Comparison of ENCODE assay signal across 28 cellular contexts in the genomic region with DNA sequence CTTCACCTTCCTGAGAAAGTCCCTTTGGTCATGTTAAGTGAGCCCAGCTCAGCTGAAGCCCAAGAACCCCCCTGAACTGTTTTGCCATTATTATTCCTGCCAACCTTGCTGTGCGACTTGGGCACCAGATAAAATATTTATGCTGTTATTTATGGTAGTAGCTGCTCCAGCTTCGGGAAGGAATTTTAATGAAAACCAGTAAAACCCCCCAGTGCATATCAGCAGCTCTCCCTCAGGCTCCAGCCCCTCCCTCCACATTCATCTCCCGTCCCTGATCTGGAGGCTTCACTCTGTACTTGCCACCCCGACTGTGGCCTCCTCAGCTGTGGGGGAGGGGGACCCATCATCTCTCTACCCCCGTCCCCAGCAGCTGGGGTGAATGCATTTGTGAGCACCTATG. TPM values are rescaled to one million over a fixed set of nuclear protein-coding genes. Genes with fewer than 3 reads are reported as not detected.
"Had no signal": no experiment of that assay in that cellular context is flagged by ENCODE, and none has a peak within 500 bp of the region (broad histone marks: within the 10 kb centered on the region; RNA-seq: fewer than 3 reads in every experiment).

No MANE protein-coding gene starts in this region.

- H3K4me3 ChIP-seq: cardiac muscle cell had no signal

- H3K36me3 ChIP-seq: brain microvascular endothelial cell, cardiac muscle cell had no signal

- H3K36me3 Mint-ChIP-seq: WTC11 had no signal

- H3K27ac Mint-ChIP-seq: activated naive CD4-positive, alpha-beta T cell treated with anti-CD3 and anti-CD28 coated beads, Interleukin-2, amount 10 ng/mL, durations not matched to agents 7 days and 5 days; activated naive CD8-positive, alpha-beta T cell treated with anti-CD3 and anti-CD28 coated beads for 36 hours; T-helper 1 cell treated with Interleukin-12 subunit alpha and Interleukin-12 subunit beta and Interleukin-4 antibody, amounts not matched to agents 30 μg/mL and 1 μg/mL, for 36 hours; WTC11 had no signal

- H3K4me3 Mint-ChIP-seq: activated CD8-positive, alpha-beta T cell treated with anti-CD3 and anti-CD28 coated beads, Interleukin-2, amount 10 ng/mL, durations not matched to agents 7 days and 5 days; activated naive CD4-positive, alpha-beta T cell treated with anti-CD3 and anti-CD28 coated beads, Interleukin-2, amount 10 ng/mL, durations not matched to agents 7 days and 5 days; activated naive CD8-positive, alpha-beta T cell treated with anti-CD3 and anti-CD28 coated beads for 36 hours; T-helper 1 cell treated with Interleukin-12 subunit alpha and Interleukin-12 subunit beta and Interleukin-4 antibody, amounts not matched to agents 30 μg/mL and 1 μg/mL, for 36 hours; WTC11 had no signal

- H3K4me1 Mint-ChIP-seq: activated naive CD4-positive, alpha-beta T cell treated with anti-CD3 and anti-CD28 coated beads, Interleukin-2, amount 10 ng/mL, durations not matched to agents 7 days and 5 days; activated naive CD8-positive, alpha-beta T cell treated with anti-CD3 and anti-CD28 coated beads for 36 hours had no signal

- H3K27ac ChIP-seq: brain microvascular endothelial cell, cardiac muscle cell had no signal

- H3K9me3 Mint-ChIP-seq: T-helper 1 cell treated with Interleukin-12 subunit alpha and Interleukin-12 subunit beta and Interleukin-4 antibody, amounts not matched to agents 30 μg/mL and 1 μg/mL, for 36 hours had no signal

- ATAC-seq: activated CD8-positive, alpha-beta T cell treated with anti-CD3 and anti-CD28 coated beads, Interleukin-2, amount 10 ng/mL, durations not matched to agents 7 days and 5 days; Panc1; Right ventricle myocardium inferior; WTC11 had no signal

- H3K27me3 ChIP-seq: brain microvascular endothelial cell had no signal

- H3K27me3 Mint-ChIP-seq: activated naive CD4-positive, alpha-beta T cell treated with anti-CD3 and anti-CD28 coated beads, Interleukin-2, amount 10 ng/mL, durations not matched to agents 7 days and 5 days; activated naive CD8-positive, alpha-beta T cell treated with anti-CD3 and anti-CD28 coated beads for 36 hours had no signal

- DNase-seq: activated CD4-positive, alpha-beta T cell treated with anti-CD3 and anti-CD28 coated beads for 48 hours; activated CD4-positive, alpha-beta T cell treated with anti-CD3 and anti-CD28 coated beads, Interleukin-2, amount 50 U/mL, for 4 hours; activated CD4-positive, CD25-positive, alpha-beta regulatory T cell treated with anti-CD3 and anti-CD28 coated beads, Interleukin-2, amount 50 U/mL, for 72 hours; activated CD8-positive, alpha-beta memory T cell treated with anti-CD3 and anti-CD28 coated beads, Interleukin-2, amount 50 U/mL, for 48 hours; activated CD8-positive, alpha-beta T cell treated with anti-CD3 and anti-CD28 coated beads, Interleukin-2, amount 10 ng/mL, durations not matched to agents 7 days and 5 days; activated gamma-delta T cell treated with Interleukin-2 at 50 U/mL for 16 hours; activated naive CD4-positive, alpha-beta T cell treated with anti-CD3 and anti-CD28 coated beads, Interleukin-2, amount 10 ng/mL, durations not matched to agents 7 days and 5 days; activated naive CD8-positive, alpha-beta T cell treated with anti-CD3 and anti-CD28 coated beads for 36 hours; activated T-cell treated with anti-CD3 and anti-CD28 coated beads, Interleukin-2, amount 50 U/mL, for 1 hour; brain microvascular endothelial cell; cerebellar nuclear complex; Kasumi-1; KBM-7; NCI-H1048; NCI-H1417 treated with DMSO at 0.1 percent for 48 hours; NCI-H1694; NCI-H2029; NCI-H510A treated with DMSO at 0.1 percent for 48 hours; NCI-H69; NK-92 treated with Interleukin-12 subunit alpha and Interleukin-12 subunit beta, amount 100 ng/mL, for 24 hours; OCI-M1; RPMI8226; T-helper 9 cell had no signal

RNA-seq across cellular contexts. Expression of a gene that starts 12.7 kb away (rescaled TPM):
- total RNA-seq: cardiac muscle cell, Right ventricle myocardium inferior had no signal
- polyA plus RNA-seq: cardiac muscle cell had no signal
